ENCODE assay signal across 1 cellular context in the genomic region with DNA sequence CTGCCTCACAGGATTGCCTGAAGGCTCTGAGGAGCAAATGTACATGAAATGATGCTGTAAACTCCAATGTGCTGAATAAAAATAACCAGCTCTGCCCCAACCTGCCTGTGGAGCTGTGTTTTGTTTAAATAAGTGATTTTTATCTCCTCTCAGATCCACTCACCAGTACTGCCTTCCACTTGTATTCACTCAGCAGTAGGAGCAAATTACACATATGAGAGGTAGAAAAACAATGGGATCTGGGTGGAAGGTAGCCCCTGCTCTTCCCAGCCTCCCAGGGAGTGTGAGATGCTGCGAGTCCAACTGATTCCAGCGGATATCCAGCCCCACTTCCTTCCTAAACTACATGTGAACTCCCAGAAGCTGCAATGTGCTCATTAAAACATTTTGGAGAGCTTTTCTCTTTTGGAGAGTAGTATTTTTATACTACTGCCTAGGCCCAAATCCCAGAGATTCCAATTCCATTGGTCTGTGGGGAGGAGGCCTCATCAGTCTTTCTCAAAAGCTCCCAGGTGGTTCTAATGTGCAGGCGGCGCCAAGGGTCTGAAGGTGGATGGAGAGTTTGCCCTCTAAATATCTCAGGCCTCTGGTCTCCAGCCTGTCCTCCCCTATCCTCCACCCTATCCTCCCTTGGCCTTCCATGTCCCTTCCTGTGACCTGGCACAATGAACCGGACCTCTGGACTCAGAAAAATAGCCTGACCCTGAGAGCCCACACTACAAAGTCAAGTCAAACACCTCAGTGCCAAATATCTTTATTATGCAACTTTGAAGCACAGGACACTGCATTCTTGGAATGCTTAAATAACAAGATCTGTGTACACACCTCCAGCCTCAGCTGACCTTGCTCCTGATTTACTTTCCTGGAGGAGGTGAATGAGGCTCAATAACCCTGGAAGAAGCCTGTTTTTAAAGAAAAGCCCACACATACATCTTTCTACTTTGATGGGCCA.
TF ChIP-seq lines count a peak whose summit lies in the region.

No MANE protein-coding gene starts in this region.

TF ChIP-seq in HepG2, 621 proteins besides CTCF, POLR2A, EP300 and RAD21 (continued from another document and continues in another):
- TF ChIP-seq CBX1 (IDR thresholded peaks at IDR 0.05; ENCODE audit: low read depth) (no peak), SMYD3 (CRISPR knock-in tag; IDR thresholded peaks at IDR 0.05) (no peak), FIP1L1 (IDR thresholded peaks at IDR 0.05; ENCODE audit: borderline replicate concordance, insufficient read depth, low read depth, low read length) (no peak), ZNF747 (CRISPR knock-in tag; IDR thresholded peaks at IDR 0.05; ENCODE audit: borderline replicate concordance) (no peak), U2AF1 (optimal IDR thresholded peaks at IDR 0.05; ENCODE audit: low read depth, low read length) (no peak), ZSCAN31 (CRISPR knock-in tag; IDR thresholded peaks at IDR 0.05; ENCODE audit: low read depth) (no peak; the same call in 1 of the 2 replicates), HMG20B (CRISPR knock-in tag; conservative IDR thresholded peaks at IDR 0.05) (peak; percentile 93), ISL2 (CRISPR knock-in tag; IDR thresholded peaks at IDR 0.05) (peak; percentile 94), SMAD9 (CRISPR knock-in tag; IDR thresholded peaks at IDR 0.05) (no peak), RXRA (CRISPR knock-in tag; IDR thresholded peaks at IDR 0.05) (peak; percentile 97), SOX13 (IDR thresholded peaks at IDR 0.05) (peak; percentile 77), SOX13 (CRISPR knock-in tag; conservative IDR thresholded peaks at IDR 0.05 in 1 of 2, IDR thresholded peaks at IDR 0.05 in 1 of 2) (peak in 1 of 2 experiments; percentile 97; a peak in 2 of 4 replicates), ZBTB8A (CRISPR knock-in tag; IDR thresholded peaks at IDR 0.05; ENCODE audit: borderline replicate concordance, low read depth) (no peak), GATAD2A (CRISPR knock-in tag; IDR thresholded peaks at IDR 0.05) (peak; percentile 98), SIN3B (IDR thresholded peaks at IDR 0.05; ENCODE audit: low read length) (no peak), CBFB (CRISPR knock-in tag; IDR thresholded peaks at IDR 0.05) (no peak), ZBTB42 (CRISPR knock-in tag; IDR thresholded peaks at IDR 0.05) (no peak), FOXA3 (CRISPR knock-in tag; IDR thresholded peaks at IDR 0.05) (peak; percentile 96), ARNTL (CRISPR knock-in tag; IDR thresholded peaks at IDR 0.05) (peak; percentile 55; the same call in 1 of the 2 replicates), KLF6 (CRISPR knock-in tag; IDR thresholded peaks at IDR 0.05) (no peak), ATF1 (CRISPR knock-in tag; IDR thresholded peaks at IDR 0.05) (no peak), ZNF510 (CRISPR knock-in tag; IDR thresholded peaks at IDR 0.05; ENCODE audit: low read depth) (no peak), NBN (conservative IDR thresholded peaks at IDR 0.05) (no peak), RBM39 (IDR thresholded peaks at IDR 0.05; ENCODE audit: low read depth, low read length, poor library complexity, severe bottlenecking) (no peak), NPAS2 (CRISPR knock-in tag; IDR thresholded peaks at IDR 0.05; ENCODE audit: borderline replicate concordance) (no peak), KDM6A (CRISPR knock-in tag; IDR thresholded peaks at IDR 0.05; ENCODE audit: low read depth) (peak; percentile 90), ZNF766 (CRISPR knock-in tag; IDR thresholded peaks at IDR 0.05; ENCODE audit: borderline replicate concordance) (no peak), THYN1 (CRISPR knock-in tag; IDR thresholded peaks at IDR 0.05; ENCODE audit: borderline replicate concordance, low read depth) (no peak), BHLHE40 (IDR thresholded peaks at IDR 0.05; ENCODE audit: low read length) (no peak), MIER2 (CRISPR knock-in tag; IDR thresholded peaks at IDR 0.05) (peak; percentile 80; the same call in 1 of the 2 replicates), ZNF10 (CRISPR knock-in tag; IDR thresholded peaks at IDR 0.05; ENCODE audit: borderline replicate concordance, low read depth) (no peak), ZNF782 (CRISPR knock-in tag; IDR thresholded peaks at IDR 0.05; ENCODE audit: borderline replicate concordance) (no peak), ZNF83 (CRISPR knock-in tag; IDR thresholded peaks at IDR 0.05; ENCODE audit: borderline replicate concordance) (no peak), ZFP1 (CRISPR knock-in tag; IDR thresholded peaks at IDR 0.05) (peak; percentile 88), XBP1 (CRISPR knock-in tag; IDR thresholded peaks at IDR 0.05) (no peak), ZNF383 (CRISPR knock-in tag; IDR thresholded peaks at IDR 0.05; ENCODE audit: borderline replicate concordance) (no peak)
- TF ChIP-seq, protein P1, sequence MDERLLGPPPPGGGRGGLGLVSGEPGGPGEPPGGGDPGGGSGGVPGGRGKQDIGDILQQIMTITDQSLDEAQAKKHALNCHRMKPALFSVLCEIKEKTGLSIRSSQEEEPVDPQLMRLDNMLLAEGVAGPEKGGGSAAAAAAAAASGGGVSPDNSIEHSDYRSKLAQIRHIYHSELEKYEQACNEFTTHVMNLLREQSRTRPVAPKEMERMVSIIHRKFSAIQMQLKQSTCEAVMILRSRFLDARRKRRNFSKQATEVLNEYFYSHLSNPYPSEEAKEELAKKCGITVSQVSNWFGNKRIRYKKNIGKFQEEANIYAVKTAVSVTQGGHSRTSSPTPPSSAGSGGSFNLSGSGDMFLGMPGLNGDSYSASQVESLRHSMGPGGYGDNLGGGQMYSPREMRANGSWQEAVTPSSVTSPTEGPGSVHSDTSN (CRISPR knock-in tag; IDR thresholded peaks at IDR 0.05): no peak
- TF ChIP-seq, protein P2, sequence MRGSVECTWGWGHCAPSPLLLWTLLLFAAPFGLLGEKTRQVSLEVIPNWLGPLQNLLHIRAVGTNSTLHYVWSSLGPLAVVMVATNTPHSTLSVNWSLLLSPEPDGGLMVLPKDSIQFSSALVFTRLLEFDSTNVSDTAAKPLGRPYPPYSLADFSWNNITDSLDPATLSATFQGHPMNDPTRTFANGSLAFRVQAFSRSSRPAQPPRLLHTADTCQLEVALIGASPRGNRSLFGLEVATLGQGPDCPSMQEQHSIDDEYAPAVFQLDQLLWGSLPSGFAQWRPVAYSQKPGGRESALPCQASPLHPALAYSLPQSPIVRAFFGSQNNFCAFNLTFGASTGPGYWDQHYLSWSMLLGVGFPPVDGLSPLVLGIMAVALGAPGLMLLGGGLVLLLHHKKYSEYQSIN (CRISPR knock-in tag; IDR thresholded peaks at IDR 0.05; ENCODE audit: borderline replicate concordance): no peak
- TF ChIP-seq, protein P3, sequence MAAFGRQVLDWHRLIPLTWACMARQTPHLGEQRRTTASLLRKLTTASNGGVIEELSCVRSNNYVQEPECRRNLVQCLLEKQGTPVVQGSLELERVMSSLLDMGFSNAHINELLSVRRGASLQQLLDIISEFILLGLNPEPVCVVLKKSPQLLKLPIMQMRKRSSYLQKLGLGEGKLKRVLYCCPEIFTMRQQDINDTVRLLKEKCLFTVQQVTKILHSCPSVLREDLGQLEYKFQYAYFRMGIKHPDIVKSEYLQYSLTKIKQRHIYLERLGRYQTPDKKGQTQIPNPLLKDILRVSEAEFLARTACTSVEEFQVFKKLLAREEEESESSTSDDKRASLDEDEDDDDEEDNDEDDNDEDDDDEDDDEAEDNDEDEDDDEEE (CRISPR knock-in tag; IDR thresholded peaks at IDR 0.05): no peak
- TF ChIP-seq, protein P4, sequence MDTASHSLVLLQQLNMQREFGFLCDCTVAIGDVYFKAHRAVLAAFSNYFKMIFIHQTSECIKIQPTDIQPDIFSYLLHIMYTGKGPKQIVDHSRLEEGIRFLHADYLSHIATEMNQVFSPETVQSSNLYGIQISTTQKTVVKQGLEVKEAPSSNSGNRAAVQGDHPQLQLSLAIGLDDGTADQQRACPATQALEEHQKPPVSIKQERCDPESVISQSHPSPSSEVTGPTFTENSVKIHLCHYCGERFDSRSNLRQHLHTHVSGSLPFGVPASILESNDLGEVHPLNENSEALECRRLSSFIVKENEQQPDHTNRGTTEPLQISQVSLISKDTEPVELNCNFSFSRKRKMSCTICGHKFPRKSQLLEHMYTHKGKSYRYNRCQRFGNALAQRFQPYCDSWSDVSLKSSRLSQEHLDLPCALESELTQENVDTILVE (CRISPR knock-in tag; IDR thresholded peaks at IDR 0.05): peak; percentile 82
- TF ChIP-seq, protein P5, sequence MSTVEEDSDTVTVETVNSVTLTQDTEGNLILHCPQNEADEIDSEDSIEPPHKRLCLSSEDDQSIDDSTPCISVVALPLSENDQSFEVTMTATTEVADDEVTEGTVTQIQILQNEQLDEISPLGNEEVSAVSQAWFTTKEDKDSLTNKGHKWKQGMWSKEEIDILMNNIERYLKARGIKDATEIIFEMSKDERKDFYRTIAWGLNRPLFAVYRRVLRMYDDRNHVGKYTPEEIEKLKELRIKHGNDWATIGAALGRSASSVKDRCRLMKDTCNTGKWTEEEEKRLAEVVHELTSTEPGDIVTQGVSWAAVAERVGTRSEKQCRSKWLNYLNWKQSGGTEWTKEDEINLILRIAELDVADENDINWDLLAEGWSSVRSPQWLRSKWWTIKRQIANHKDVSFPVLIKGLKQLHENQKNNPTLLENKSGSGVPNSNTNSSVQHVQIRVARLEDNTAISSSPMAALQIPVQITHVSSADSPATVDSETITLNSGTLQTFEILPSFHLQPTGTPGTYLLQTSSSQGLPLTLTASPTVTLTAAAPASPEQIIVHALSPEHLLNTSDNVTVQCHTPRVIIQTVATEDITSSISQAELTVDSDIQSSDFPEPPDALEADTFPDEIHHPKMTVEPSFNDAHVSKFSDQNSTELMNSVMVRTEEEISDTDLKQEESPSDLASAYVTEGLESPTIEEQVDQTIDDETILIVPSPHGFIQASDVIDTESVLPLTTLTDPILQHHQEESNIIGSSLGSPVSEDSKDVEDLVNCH (CRISPR knock-in tag; IDR thresholded peaks at IDR 0.05): no peak
- TF ChIP-seq, protein P6, sequence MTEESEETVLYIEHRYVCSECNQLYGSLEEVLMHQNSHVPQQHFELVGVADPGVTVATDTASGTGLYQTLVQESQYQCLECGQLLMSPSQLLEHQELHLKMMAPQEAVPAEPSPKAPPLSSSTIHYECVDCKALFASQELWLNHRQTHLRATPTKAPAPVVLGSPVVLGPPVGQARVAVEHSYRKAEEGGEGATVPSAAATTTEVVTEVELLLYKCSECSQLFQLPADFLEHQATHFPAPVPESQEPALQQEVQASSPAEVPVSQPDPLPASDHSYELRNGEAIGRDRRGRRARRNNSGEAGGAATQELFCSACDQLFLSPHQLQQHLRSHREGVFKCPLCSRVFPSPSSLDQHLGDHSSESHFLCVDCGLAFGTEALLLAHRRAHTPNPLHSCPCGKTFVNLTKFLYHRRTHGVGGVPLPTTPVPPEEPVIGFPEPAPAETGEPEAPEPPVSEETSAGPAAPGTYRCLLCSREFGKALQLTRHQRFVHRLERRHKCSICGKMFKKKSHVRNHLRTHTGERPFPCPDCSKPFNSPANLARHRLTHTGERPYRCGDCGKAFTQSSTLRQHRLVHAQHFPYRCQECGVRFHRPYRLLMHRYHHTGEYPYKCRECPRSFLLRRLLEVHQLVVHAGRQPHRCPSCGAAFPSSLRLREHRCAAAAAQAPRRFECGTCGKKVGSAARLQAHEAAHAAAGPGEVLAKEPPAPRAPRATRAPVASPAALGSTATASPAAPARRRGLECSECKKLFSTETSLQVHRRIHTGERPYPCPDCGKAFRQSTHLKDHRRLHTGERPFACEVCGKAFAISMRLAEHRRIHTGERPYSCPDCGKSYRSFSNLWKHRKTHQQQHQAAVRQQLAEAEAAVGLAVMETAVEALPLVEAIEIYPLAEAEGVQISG (CRISPR knock-in tag; IDR thresholded peaks at IDR 0.05): 0 out of 2 replicates have a peak, but pooled peaks have one; percentile 52
- TF ChIP-seq, protein P7, sequence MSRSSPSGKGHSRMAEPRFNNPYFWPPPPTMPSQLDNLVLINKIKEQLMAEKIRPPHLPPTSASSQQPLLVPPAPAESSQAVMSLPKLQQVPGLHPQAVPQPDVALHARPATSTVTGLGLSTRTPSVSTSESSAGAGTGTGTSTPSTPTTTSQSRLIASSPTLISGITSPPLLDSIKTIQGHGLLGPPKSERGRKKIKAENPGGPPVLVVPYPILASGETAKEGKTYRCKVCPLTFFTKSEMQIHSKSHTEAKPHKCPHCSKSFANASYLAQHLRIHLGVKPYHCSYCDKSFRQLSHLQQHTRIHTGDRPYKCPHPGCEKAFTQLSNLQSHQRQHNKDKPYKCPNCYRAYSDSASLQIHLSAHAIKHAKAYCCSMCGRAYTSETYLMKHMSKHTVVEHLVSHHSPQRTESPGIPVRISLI (CRISPR knock-in tag; IDR thresholded peaks at IDR 0.05; ENCODE audit: borderline replicate concordance): no peak
- TF ChIP-seq, protein P8, sequence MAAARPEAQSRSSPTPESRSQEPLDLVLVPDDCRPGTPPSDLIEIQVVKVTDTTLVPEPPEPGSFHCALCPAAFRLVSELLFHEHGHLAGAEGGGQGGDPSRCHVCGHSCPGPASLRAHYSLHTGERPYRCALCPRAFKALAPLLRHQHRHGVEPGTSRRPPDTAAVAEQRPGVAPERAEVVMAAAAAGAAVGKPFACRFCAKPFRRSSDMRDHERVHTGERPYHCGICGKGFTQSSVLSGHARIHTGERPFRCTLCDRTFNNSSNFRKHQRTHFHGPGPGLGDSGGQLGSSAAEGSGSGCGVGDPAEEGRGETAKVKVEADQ (CRISPR knock-in tag; IDR thresholded peaks at IDR 0.05; ENCODE audit: borderline replicate concordance): peak; percentile 7; the same call in 1 of the 2 replicates
- TF ChIP-seq, protein P9, sequence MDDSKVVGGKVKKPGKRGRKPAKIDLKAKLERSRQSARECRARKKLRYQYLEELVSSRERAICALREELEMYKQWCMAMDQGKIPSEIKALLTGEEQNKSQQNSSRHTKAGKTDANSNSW (CRISPR knock-in tag; IDR thresholded peaks at IDR 0.05; ENCODE audit: borderline replicate concordance): no peak
- TF ChIP-seq, protein P10, sequence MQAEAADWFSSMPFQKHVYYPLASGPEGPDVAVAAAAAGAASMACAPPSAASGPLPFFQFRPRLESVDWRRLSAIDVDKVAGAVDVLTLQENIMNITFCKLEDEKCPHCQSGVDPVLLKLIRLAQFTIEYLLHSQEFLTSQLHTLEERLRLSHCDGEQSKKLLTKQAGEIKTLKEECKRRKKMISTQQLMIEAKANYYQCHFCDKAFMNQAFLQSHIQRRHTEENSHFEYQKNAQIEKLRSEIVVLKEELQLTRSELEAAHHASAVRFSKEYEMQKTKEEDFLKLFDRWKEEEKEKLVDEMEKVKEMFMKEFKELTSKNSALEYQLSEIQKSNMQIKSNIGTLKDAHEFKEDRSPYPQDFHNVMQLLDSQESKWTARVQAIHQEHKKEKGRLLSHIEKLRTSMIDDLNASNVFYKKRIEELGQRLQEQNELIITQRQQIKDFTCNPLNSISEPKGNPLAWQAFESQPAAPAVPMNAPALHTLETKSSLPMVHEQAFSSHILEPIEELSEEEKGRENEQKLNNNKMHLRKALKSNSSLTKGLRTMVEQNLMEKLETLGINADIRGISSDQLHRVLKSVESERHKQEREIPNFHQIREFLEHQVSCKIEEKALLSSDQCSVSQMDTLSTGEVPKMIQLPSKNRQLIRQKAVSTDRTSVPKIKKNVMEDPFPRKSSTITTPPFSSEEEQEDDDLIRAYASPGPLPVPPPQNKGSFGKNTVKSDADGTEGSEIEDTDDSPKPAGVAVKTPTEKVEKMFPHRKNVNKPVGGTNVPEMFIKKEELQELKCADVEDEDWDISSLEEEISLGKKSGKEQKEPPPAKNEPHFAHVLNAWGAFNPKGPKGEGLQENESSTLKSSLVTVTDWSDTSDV (CRISPR knock-in tag; IDR thresholded peaks at IDR 0.05): no peak
